ENCODE assay signal across 16 cellular contexts in the genomic region with DNA sequence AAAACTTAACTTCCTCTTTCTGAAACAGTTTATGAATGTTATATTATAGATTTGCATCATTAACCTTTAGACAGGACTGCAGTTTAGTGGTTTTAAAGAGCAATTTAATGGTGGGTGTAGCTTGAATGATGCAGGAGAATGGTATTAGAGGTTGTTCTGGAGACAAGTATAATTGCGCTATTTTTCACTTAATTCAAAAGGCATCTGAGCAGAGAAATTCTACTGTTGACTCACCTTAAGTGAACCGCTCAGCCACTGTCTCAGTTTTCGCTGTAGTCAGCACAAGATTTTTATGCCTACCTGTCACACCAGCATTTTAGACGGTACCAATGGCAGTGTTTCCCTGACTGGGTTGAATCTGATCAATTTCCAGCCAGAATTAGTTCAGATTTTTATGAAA.
DNase-seq lines count a peak whose midpoint lies in the region; ATAC-seq and TF ChIP-seq lines count a peak whose summit lies in the region.
"Had no signal": no experiment of that assay in that cellular context is flagged by ENCODE, and none has a peak within 500 bp of the region (broad histone marks: within the 10 kb centered on the region; RNA-seq: fewer than 3 reads in every experiment).

No MANE protein-coding gene starts in this region.

- no peaks in the 10 kb centered on the region for H3K27me3 ChIP-seq in parathyroid adenoma (ENCODE audit: control insufficient read depth, insufficient read depth, low read length)
- H3K27me3 ChIP-seq: BE2C had no signal

- H3K27ac ChIP-seq in parathyroid adenoma = peak overlapping the region; percentile 92
- H3K27ac ChIP-seq: VCaP had no signal

- DNase-seq in EH (ENCODE audit: low read depth) = peak; percentile 79
- DNase-seq in NCI-H187 (lab: John Stamatoyannopoulos, UW) = peak; percentile 15 to 17
- DNase-seq in choroid plexus epithelial cell (ENCODE audit: low read depth) = peak; percentile 55
- no peak for DNase-seq in activated effector memory CD4-positive, alpha-beta T cell treated with Interleukin-2 at 50 U/mL for 16 hours
- no peak for DNase-seq in dermis blood vessel endothelial cell
- DNase-seq: activated naive CD8-positive, alpha-beta T cell treated with anti-CD3 and anti-CD28 coated beads for 36 hours; BE2C; cortex of kidney; DND-41; midbrain; posterior cingulate gyrus had no signal

- TF ChIP-seq CTCF in choroid plexus epithelial cell (conservative IDR thresholded peaks at IDR 0.05; ENCODE audit: low read depth, low read length) (no peak), parathyroid adenoma (IDR thresholded peaks at IDR 0.05) (no peak)

- no peaks in the 10 kb centered on the region for H3K79me2 ChIP-seq in parathyroid adenoma

- peaks cover 58% of the 10 kb centered on the region for H3K4me1 ChIP-seq in parathyroid adenoma
- H3K4me1 ChIP-seq: BE2C had no signal

- no peaks in the 10 kb centered on the region for H3K36me3 ChIP-seq in parathyroid adenoma (ENCODE audit: control insufficient read depth, insufficient read depth, low read length)
- H3K36me3 ChIP-seq: BE2C had no signal

- ATAC-seq in GM21528 (IDR thresholded peaks at IDR 0.05; ENCODE audit: low FRiP score, unreplicated experiment) (no peak), HG02610 (IDR thresholded peaks at IDR 0.05; ENCODE audit: unreplicated experiment) (no peak)
- ATAC-seq: GM12878 had no signal

- H3K9me3 ChIP-seq in parathyroid adenoma (ENCODE audit: control insufficient read depth, low read length) = no peaks in the 10 kb centered on the region
- H3K9me3 ChIP-seq: BE2C had no signal

- no peak overlapping the region for H3K9ac ChIP-seq in parathyroid adenoma

- peak overlapping the region; percentile 48 for H3K4me2 ChIP-seq in parathyroid adenoma (ENCODE audit: low read length)

- H2AFZ ChIP-seq in parathyroid adenoma = peak overlapping the region; percentile 39

- H3K4me3 ChIP-seq in choroid plexus epithelial cell (ENCODE audit: low read depth, low read length) (no peak overlapping the region), parathyroid adenoma (ENCODE audit: low read depth, low read length) (no peak overlapping the region)
- H3K4me3 ChIP-seq: GM12878 had no signal

Comparison
In these comparisons a context has a peak if more than half of its experiments do, and no peak if none do; other contexts are left out.
1. DNase-seq: peak in EH (single experiment), NCI-H187 (2 of 2) and choroid plexus epithelial cell (single experiment); none in activated effector memory CD4-positive, alpha-beta T cell treated with Interleukin-2 at 50 U/mL for 16 hours (single experiment) and dermis blood vessel endothelial cell (single experiment).